Comparison of ENCODE assay signal across 8 cellular contexts in the genomic region with DNA sequence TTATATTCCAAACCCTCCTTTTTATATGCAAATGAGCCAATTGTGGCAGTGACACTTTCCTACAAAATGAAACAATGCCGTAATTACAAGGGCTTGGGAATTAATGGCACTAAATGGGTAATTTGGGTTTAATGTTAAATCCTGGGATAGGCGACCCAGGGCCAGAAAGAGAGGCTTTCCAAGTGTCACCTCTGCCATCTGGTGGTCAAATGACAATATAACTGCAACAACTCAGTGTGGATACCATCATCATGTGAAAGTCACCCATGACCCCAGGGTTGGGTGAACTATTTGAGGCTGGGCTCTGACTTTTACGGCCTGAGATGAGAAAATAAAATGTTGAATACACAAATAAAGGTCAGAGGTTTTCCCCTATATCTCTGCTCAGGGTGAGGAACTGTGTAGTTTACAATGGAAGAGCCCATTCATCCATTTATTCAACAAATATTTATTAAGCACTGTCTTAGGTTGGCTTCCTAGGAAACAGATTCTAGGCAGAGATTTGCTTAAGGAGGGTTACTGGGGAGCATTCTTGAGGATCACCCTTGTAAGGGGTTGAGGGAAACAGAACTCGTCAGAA. TPM values are rescaled to one million over a fixed set of nuclear protein-coding genes. Genes with fewer than 3 reads are reported as not detected.
DNase-seq lines count a peak whose midpoint lies in the region; ATAC-seq and TF ChIP-seq lines count a peak whose summit lies in the region.

No MANE protein-coding gene starts in this region.

- H3K4me1 Mint-ChIP-seq in activated CD8-positive, alpha-beta T cell treated with anti-CD3 and anti-CD28 coated beads for 36 hours (ENCODE audit: low read depth), result peaks cover 5% of the 10 kb centered on the region
- peaks cover 10% of the 10 kb centered on the region for H3K4me1 Mint-ChIP-seq in osteocyte (ENCODE audit: unreplicated experiment)

- no peaks in the 10 kb centered on the region for H3K9me3 Mint-ChIP-seq in activated CD8-positive, alpha-beta T cell treated with anti-CD3 and anti-CD28 coated beads for 36 hours
- no peaks in the 10 kb centered on the region for H3K9me3 Mint-ChIP-seq in osteocyte (ENCODE audit: unreplicated experiment)

- no peak overlapping the region for H3K4me3 Mint-ChIP-seq in activated CD8-positive, alpha-beta T cell treated with anti-CD3 and anti-CD28 coated beads for 36 hours
- H3K4me3 Mint-ChIP-seq in osteocyte (ENCODE audit: unreplicated experiment), result no peak overlapping the region

- intact Hi-C loops in activated CD8-positive, alpha-beta T cell treated with anti-CD3 and anti-CD28 coated beads for 36 hours (cut with micrococcal nuclease), result no loop called here

- no peaks in the 10 kb centered on the region for H3K27me3 Mint-ChIP-seq in activated CD8-positive, alpha-beta T cell treated with anti-CD3 and anti-CD28 coated beads for 36 hours
- H3K27me3 Mint-ChIP-seq in osteocyte (ENCODE audit: unreplicated experiment), result peaks cover 2% of the 10 kb centered on the region

- CTCF ChIA-PET in activated CD8-positive, alpha-beta T cell treated with anti-CD3 and anti-CD28 coated beads for 36 hours (lab: Charles Lee), result interaction anchor here (0.6 to 1.8 kb wide), 11 partner anchors 12 to 662 kb away, joined by 3 to 6 read pairs (median 4); partner anchors contain the start of genes PLEKHH2 and THADA

- DNase-seq in DMS114 treated with DMSO at 0.1 percent for 48 hours (lab: John Stamatoyannopoulos, UW; ENCODE audit: unreplicated experiment) (peak; percentile 10), NCI-H2171 treated with DMSO at 0.1 percent for 48 hours (lab: John Stamatoyannopoulos, UW) (peak; percentile 49), foreskin melanocyte (peak; percentile 68), osteocyte (ENCODE audit: extremely low spot score, unreplicated experiment) (no peak)
- peak; percentile 46 for DNase-seq in activated CD8-positive, alpha-beta T cell treated with anti-CD3 and anti-CD28 coated beads for 36 hours

- ATAC-seq in GM21447 (IDR thresholded peaks at IDR 0.05; ENCODE audit: unreplicated experiment) (peak; percentile 53), HG03457 (IDR thresholded peaks at IDR 0.05; ENCODE audit: unreplicated experiment) (no peak), GM18873 (IDR thresholded peaks at IDR 0.05; ENCODE audit: low FRiP score, unreplicated experiment) (no peak)
- ATAC-seq in activated CD8-positive, alpha-beta T cell treated with anti-CD3 and anti-CD28 coated beads for 36 hours, result peak; percentile 81

- H3K36me3 Mint-ChIP-seq in activated CD8-positive, alpha-beta T cell treated with anti-CD3 and anti-CD28 coated beads for 36 hours (ENCODE audit: low read depth), result no peaks in the 10 kb centered on the region
- H3K36me3 Mint-ChIP-seq in osteocyte (ENCODE audit: unreplicated experiment), result no peaks in the 10 kb centered on the region

- H3K27ac Mint-ChIP-seq in activated CD8-positive, alpha-beta T cell treated with anti-CD3 and anti-CD28 coated beads for 36 hours, result no peak overlapping the region
- no peak overlapping the region for H3K27ac Mint-ChIP-seq in osteocyte (ENCODE audit: unreplicated experiment)

- peak; percentile 84 for TF ChIP-seq CTCF in activated CD8-positive, alpha-beta T cell treated with anti-CD3 and anti-CD28 coated beads for 36 hours (IDR thresholded peaks at IDR 0.05)
- TF ChIP-seq CTCF in osteocyte (IDR thresholded peaks at IDR 0.05), result peak; percentile 79

- POLR2A ChIA-PET in activated CD8-positive, alpha-beta T cell treated with anti-CD3 and anti-CD28 coated beads for 36 hours (lab: Charles Lee), result interaction anchor here (0.8 kb wide), 1 partner anchor 165 kb away, joined by 4 read pairs; no protein-coding TSS in a partner anchor

RNA-seq across cellular contexts. Expression of gene THADA, which starts 13.6 kb away (rescaled TPM):
- 10 to 100 TPM; 31.3 to 31.6 TPM for total RNA-seq in activated CD8-positive, alpha-beta T cell treated with anti-CD3 and anti-CD28 coated beads for 36 hours
- total RNA-seq in osteocyte, result 28.3 and 32.1 TPM in 2 replicates

RNA-seq across cellular contexts. Expression of gene PLEKHH2, which starts 27.7 kb away (rescaled TPM):
- under 1 TPM; 0.43 to 0.56 TPM for total RNA-seq in activated CD8-positive, alpha-beta T cell treated with anti-CD3 and anti-CD28 coated beads for 36 hours
- 17.4 and 19.6 TPM in 2 replicates for total RNA-seq in osteocyte

Comparison
In these comparisons a context has a peak if more than half of its experiments do, and no peak if none do; other contexts are left out.
1. ATAC-seq: peak in GM21447 (single experiment) and activated CD8-positive, alpha-beta T cell treated with anti-CD3 and anti-CD28 coated beads for 36 hours (single experiment); none in HG03457 (single experiment) and GM18873 (single experiment).
2. RNA of gene PLEKHH2, which starts 27.7 kb away (total RNA-seq): 17.4 to 19.6 TPM in osteocyte; 0.43 to 0.56 TPM in activated CD8-positive, alpha-beta T cell treated with anti-CD3 and anti-CD28 coated beads for 36 hours; every median in the first group is over 10 times any median in the second.